Comparison of ENCODE assay signal across 1 cellular context in genomic region chr1:43389326-43390313, GRCh38.
A peak's percentile ranks its signal among the peaks of the same experiment; 100 is the strongest.
TF ChIP-seq lines count a peak whose summit lies in the region.

A gene with protein sequence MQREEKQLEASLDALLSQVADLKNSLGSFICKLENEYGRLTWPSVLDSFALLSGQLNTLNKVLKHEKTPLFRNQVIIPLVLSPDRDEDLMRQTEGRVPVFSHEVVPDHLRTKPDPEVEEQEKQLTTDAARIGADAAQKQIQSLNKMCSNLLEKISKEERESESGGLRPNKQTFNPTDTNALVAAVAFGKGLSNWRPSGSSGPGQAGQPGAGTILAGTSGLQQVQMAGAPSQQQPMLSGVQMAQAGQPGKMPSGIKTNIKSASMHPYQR (minus strand): TSS chr1:43389800. CDS start chr1:43389764, 36 bp downstream.
Gene SZT2, plus strand, starts transcription at chr1:43389899. Its CDS starts 70 bp downstream, at chr1:43389969.

TF ChIP-seq in HepG2, 621 proteins besides CTCF, POLR2A, EP300 and RAD21 (continued from another document and continues in another):
- no peak; the same call in 1 of the 2 replicates for TF ChIP-seq ZXDC (CRISPR knock-in tag; IDR thresholded peaks at IDR 0.05)
- TF ChIP-seq ZKSCAN8 (CRISPR knock-in tag; IDR thresholded peaks at IDR 0.05; ENCODE audit: borderline replicate concordance) = no peak
- peak; percentile 52; the same call in 1 of the 2 replicates for TF ChIP-seq MED1 (CRISPR knock-in tag; IDR thresholded peaks at IDR 0.05)
- TF ChIP-seq HNF4A (CRISPR knock-in tag; IDR thresholded peaks at IDR 0.05) = no peak; the same call in 1 of the 2 replicates
- TF ChIP-seq DPF2 (CRISPR knock-in tag; IDR thresholded peaks at IDR 0.05; ENCODE audit: borderline replicate concordance, low read depth) = no peak
- peak; percentile 73; the same call in 1 of the 2 replicates for TF ChIP-seq ZNF160 (CRISPR knock-in tag; IDR thresholded peaks at IDR 0.05)
- TF ChIP-seq SNAPC5 (CRISPR knock-in tag; IDR thresholded peaks at IDR 0.05; ENCODE audit: borderline replicate concordance) = peak; percentile 33; the same call in 1 of the 2 replicates
- TF ChIP-seq, protein P1, sequence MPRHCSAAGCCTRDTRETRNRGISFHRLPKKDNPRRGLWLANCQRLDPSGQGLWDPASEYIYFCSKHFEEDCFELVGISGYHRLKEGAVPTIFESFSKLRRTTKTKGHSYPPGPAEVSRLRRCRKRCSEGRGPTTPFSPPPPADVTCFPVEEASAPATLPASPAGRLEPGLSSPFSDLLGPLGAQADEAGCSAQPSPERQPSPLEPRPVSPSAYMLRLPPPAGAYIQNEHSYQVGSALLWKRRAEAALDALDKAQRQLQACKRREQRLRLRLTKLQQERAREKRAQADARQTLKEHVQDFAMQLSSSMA (CRISPR knock-in tag; IDR thresholded peaks at IDR 0.05) = no peak
- 0 out of 2 replicates have a peak, but pooled peaks have one; percentile 26 for TF ChIP-seq KDM6A (CRISPR knock-in tag; IDR thresholded peaks at IDR 0.05; ENCODE audit: low read depth)
- TF ChIP-seq, protein P2, sequence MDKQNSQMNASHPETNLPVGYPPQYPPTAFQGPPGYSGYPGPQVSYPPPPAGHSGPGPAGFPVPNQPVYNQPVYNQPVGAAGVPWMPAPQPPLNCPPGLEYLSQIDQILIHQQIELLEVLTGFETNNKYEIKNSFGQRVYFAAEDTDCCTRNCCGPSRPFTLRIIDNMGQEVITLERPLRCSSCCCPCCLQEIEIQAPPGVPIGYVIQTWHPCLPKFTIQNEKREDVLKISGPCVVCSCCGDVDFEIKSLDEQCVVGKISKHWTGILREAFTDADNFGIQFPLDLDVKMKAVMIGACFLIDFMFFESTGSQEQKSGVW (CRISPR knock-in tag; IDR thresholded peaks at IDR 0.05; ENCODE audit: borderline replicate concordance) = no peak
- TF ChIP-seq TSC22D2 (CRISPR knock-in tag; IDR thresholded peaks at IDR 0.05; ENCODE audit: borderline replicate concordance) = peak; percentile 78; the same call in 1 of the 2 replicates
- 0 out of 2 replicates have a peak, but pooled peaks have one; percentile 49 for TF ChIP-seq NFKB2 (CRISPR knock-in tag; IDR thresholded peaks at IDR 0.05; ENCODE audit: borderline replicate concordance)
- TF ChIP-seq PATZ1 (CRISPR knock-in tag; IDR thresholded peaks at IDR 0.05) = peak; percentile 73
- TF ChIP-seq ZNF432 (CRISPR knock-in tag; IDR thresholded peaks at IDR 0.05; ENCODE audit: borderline replicate concordance) = no peak
- TF ChIP-seq NAIF1 (CRISPR knock-in tag; IDR thresholded peaks at IDR 0.05; ENCODE audit: borderline replicate concordance) = 0 out of 2 replicates have a peak, but pooled peaks have one; percentile 49
- no peak for TF ChIP-seq ARNTL (CRISPR knock-in tag; IDR thresholded peaks at IDR 0.05)
- no peak for TF ChIP-seq KLF9 (CRISPR knock-in tag; IDR thresholded peaks at IDR 0.05; ENCODE audit: low read depth)
- peak; percentile 79 for TF ChIP-seq ATF1 (CRISPR knock-in tag; IDR thresholded peaks at IDR 0.05)
- TF ChIP-seq, protein P3, sequence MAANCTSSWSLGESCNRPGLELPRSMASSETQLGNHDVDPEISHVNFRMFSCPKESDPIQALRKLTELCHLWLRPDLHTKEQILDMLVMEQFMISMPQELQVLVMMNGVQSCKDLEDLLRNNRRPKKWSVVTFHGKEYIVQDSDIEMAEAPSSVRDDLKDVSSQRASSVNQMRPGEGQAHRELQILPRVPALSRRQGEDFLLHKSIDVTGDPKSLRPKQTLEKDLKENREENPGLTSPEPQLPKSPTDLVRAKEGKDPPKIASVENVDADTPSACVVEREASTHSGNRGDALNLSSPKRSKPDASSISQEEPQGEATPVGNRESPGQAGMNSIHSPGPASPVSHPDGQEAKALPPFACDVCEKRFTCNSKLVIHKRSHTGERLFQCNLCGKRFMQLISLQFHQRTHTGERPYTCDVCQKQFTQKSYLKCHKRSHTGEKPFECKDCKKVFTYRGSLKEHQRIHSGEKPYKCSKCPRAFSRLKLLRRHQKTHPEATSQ (CRISPR knock-in tag; IDR thresholded peaks at IDR 0.05; ENCODE audit: borderline replicate concordance) = peak; percentile 66; the same call in 1 of the 2 replicates
- TF ChIP-seq CBFB (CRISPR knock-in tag; IDR thresholded peaks at IDR 0.05) = peak; percentile 41; the same call in 1 of the 2 replicates
- TF ChIP-seq PHB2 (IDR thresholded peaks at IDR 0.05; ENCODE audit: partially characterized antibody) = no peak
- TF ChIP-seq, protein P4, sequence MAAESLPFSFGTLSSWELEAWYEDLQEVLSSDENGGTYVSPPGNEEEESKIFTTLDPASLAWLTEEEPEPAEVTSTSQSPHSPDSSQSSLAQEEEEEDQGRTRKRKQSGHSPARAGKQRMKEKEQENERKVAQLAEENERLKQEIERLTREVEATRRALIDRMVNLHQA (CRISPR knock-in tag; IDR thresholded peaks at IDR 0.05) = no peak
- no peak for TF ChIP-seq PAWR (CRISPR knock-in tag; IDR thresholded peaks at IDR 0.05; ENCODE audit: borderline replicate concordance)
- TF ChIP-seq E2F1 (CRISPR knock-in tag; IDR thresholded peaks at IDR 0.05) = no peak; the same call in 1 of the 2 replicates
- TF ChIP-seq ZNF674 (CRISPR knock-in tag; IDR thresholded peaks at IDR 0.05; ENCODE audit: low read depth) = no peak
- no peak for TF ChIP-seq MAF1 (CRISPR knock-in tag; IDR thresholded peaks at IDR 0.05; ENCODE audit: borderline replicate concordance)
- no peak for TF ChIP-seq EHMT2 (IDR thresholded peaks at IDR 0.05; ENCODE audit: borderline replicate concordance, low read depth, low read length)
- peak; percentile 81; the same call in 1 of the 2 replicates for TF ChIP-seq ZNF124 (CRISPR knock-in tag; IDR thresholded peaks at IDR 0.05)
- no peak for TF ChIP-seq CSRNP2 (CRISPR knock-in tag; conservative IDR thresholded peaks at IDR 0.05; ENCODE audit: low read depth)
- no peak; the same call in 1 of the 2 replicates for TF ChIP-seq ARHGAP35 (CRISPR knock-in tag; IDR thresholded peaks at IDR 0.05; ENCODE audit: borderline replicate concordance)
- TF ChIP-seq FOXA3 (CRISPR knock-in tag; IDR thresholded peaks at IDR 0.05) = peak; percentile 37
- TF ChIP-seq ZNF292 (CRISPR knock-in tag; IDR thresholded peaks at IDR 0.05; ENCODE audit: borderline replicate concordance, low read depth) = 0 out of 2 replicates have a peak, but pooled peaks have one; percentile 45
- TF ChIP-seq, protein P5, sequence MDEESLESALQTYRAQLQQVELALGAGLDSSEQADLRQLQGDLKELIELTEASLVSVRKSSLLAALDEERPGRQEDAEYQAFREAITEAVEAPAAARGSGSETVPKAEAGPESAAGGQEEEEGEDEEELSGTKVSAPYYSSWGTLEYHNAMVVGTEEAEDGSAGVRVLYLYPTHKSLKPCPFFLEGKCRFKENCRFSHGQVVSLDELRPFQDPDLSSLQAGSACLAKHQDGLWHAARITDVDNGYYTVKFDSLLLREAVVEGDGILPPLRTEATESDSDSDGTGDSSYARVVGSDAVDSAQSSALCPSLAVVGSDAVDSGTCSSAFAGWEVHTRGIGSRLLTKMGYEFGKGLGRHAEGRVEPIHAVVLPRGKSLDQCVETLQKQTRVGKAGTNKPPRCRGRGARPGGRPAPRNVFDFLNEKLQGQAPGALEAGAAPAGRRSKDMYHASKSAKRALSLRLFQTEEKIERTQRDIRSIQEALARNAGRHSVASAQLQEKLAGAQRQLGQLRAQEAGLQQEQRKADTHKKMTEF (CRISPR knock-in tag; IDR thresholded peaks at IDR 0.05) = peak; percentile 72
- TF ChIP-seq MBNL3 (CRISPR knock-in tag; conservative IDR thresholded peaks at IDR 0.05) = no peak
- TF ChIP-seq ZFYVE20 (CRISPR knock-in tag; IDR thresholded peaks at IDR 0.05; ENCODE audit: borderline replicate concordance, low read depth) = no peak
- TF ChIP-seq HOMEZ (CRISPR knock-in tag; IDR thresholded peaks at IDR 0.05; ENCODE audit: low read depth) = no peak
- no peak for TF ChIP-seq SMARCC2 (IDR thresholded peaks at IDR 0.05)
- TF ChIP-seq CEBPZ (IDR thresholded peaks at IDR 0.05; ENCODE audit: low read length) = no peak
- no peak for TF ChIP-seq ZNF33B (CRISPR knock-in tag; IDR thresholded peaks at IDR 0.05)
- no peak; the same call in 1 of the 2 replicates for TF ChIP-seq NFATC3 (CRISPR knock-in tag; IDR thresholded peaks at IDR 0.05)
- TF ChIP-seq XBP1 (CRISPR knock-in tag; IDR thresholded peaks at IDR 0.05) = no peak
- peak; percentile 100 for TF ChIP-seq GABPB1 (CRISPR knock-in tag; IDR thresholded peaks at IDR 0.05)
- TF ChIP-seq ZNF644 (CRISPR knock-in tag; IDR thresholded peaks at IDR 0.05; ENCODE audit: low read depth) = no peak
